In the genomic region with DNA sequence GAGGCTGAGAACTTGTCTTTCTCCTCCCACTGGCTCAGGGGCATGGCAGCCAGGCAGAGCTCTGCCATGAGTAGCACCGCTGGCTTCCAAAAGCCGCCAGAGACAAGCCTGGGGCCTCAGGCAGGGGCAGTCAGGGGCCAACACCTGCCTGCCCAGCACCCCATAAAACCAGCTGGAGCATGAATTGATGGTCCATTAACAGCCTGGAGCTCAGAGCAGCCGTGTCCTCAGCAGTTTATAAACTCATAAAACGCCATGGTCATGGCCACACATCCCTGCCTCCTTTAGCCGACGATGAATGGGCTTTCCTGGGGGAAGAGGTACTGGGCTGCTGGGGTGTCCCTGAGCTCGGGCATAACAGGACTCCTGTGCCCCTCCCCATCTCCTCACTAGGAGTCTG, we compare ENCODE assay signal across 20 cellular contexts. TPM values are rescaled to one million over a fixed set of nuclear protein-coding genes. Genes with fewer than 3 reads are reported as not detected.
"Had no signal": no experiment of that assay in that cellular context is flagged by ENCODE, and none has a peak within 500 bp of the region (broad histone marks: within the 10 kb centered on the region; RNA-seq: fewer than 3 reads in every experiment).

No MANE protein-coding gene starts in this region.

- H3K27ac ChIP-seq: SK-N-MC had no signal

- H3K4me3 ChIP-seq: SK-N-MC had no signal

- DNase-seq: activated B cell treated with CpG ODN at 0.5 μM for 24 hours; activated CD4-positive, alpha-beta T cell treated with anti-CD3 and anti-CD28 coated beads for 1 hour; activated CD4-positive, alpha-beta T cell treated with anti-CD3 and anti-CD28 coated beads, Interleukin-2, amount 10 ng/mL, durations not matched to agents 24 days and 14 days; activated CD4-positive, alpha-beta T cell treated with anti-CD3 and anti-CD28 coated beads, Interleukin-2, amount 50 U/mL, for 48 hours; activated CD8-positive, alpha-beta memory T cell treated with anti-CD3 and anti-CD28 coated beads, Interleukin-2, amount 10 ng/mL, durations not matched to agents 7 days and 5 days; activated effector memory CD4-positive, alpha-beta T cell treated with Interleukin-2 at 50 U/mL for 16 hours; activated naive CD4-positive, alpha-beta T cell treated with Interleukin-2 at 50 U/mL for 16 hours; activated T-cell treated with anti-CD3 and anti-CD28 coated beads, Interleukin-2, amount 50 U/mL, for 24 hours; amygdala; IMR-90; KG1; NCI-H1092 treated with DMSO at 0.1 percent for 48 hours; NCI-H1417 treated with DMSO at 0.1 percent for 48 hours; NCI-H2081 treated with DMSO at 0.1 percent for 48 hours; NCI-H226; RPMI8226; T-cell; T1000 had no signal

- ATAC-seq: activated CD8-positive, alpha-beta memory T cell treated with anti-CD3 and anti-CD28 coated beads, Interleukin-2, amount 10 ng/mL, durations not matched to agents 7 days and 5 days; Right ventricle myocardium inferior; T-cell had no signal

RNA-seq across cellular contexts. Expression of a gene that starts 50.6 kb away (rescaled TPM):
- polyA plus RNA-seq: IMR-90 had no signal
